In the genomic region with DNA sequence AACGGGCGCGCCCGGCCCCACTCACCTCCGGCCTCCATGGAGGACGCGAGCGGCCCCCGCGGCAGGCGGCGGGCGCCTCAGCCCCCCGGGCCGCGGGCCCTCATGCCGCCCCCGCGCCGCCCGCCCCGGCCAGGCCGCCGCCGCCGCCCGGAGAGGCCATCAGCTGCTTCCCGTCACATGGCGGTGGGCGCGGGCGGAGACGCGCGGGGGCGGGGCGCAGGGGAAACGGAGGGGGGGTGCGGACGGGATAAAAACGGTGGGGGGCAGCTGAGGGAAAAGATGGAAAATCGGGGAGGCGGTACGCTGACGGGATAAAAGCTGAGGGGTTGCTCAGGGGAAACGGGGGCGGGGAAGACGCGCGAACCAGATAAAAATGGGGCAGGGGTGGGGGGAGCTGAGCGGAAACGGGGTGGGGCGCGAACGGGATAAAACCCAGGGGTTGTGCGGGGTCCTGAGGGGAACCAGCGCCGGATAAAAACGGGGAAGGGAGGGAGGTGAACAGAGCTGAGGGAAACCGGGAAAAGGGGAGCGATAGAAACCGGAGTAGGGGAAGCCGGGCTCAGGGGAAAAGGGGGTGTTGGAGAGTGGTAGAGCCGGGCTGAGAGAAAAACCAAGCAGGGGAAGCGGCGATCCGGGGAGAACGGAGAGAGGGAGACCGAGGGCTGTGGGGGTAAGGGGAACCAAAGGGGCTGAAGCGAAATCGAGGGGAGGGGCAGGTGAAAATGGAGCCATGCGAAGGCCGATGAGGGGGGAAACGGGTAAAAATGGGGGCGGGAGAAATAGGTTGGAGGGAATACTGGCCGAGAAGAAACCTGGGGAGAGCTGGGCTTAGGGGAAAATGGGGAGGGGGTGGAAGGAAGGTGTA, we compare ENCODE assay signal across 1 cellular context.
TF ChIP-seq lines count a peak whose summit lies in the region.

A gene (minus strand): TSS at position 169 of the 865 bp plus-strand sequence. CDS start 131 bp downstream, at position 38.

TF ChIP-seq in HepG2, 621 proteins besides CTCF, POLR2A, EP300 and RAD21 (continued from another document and continues in another):
- TF ChIP-seq, protein P1, sequence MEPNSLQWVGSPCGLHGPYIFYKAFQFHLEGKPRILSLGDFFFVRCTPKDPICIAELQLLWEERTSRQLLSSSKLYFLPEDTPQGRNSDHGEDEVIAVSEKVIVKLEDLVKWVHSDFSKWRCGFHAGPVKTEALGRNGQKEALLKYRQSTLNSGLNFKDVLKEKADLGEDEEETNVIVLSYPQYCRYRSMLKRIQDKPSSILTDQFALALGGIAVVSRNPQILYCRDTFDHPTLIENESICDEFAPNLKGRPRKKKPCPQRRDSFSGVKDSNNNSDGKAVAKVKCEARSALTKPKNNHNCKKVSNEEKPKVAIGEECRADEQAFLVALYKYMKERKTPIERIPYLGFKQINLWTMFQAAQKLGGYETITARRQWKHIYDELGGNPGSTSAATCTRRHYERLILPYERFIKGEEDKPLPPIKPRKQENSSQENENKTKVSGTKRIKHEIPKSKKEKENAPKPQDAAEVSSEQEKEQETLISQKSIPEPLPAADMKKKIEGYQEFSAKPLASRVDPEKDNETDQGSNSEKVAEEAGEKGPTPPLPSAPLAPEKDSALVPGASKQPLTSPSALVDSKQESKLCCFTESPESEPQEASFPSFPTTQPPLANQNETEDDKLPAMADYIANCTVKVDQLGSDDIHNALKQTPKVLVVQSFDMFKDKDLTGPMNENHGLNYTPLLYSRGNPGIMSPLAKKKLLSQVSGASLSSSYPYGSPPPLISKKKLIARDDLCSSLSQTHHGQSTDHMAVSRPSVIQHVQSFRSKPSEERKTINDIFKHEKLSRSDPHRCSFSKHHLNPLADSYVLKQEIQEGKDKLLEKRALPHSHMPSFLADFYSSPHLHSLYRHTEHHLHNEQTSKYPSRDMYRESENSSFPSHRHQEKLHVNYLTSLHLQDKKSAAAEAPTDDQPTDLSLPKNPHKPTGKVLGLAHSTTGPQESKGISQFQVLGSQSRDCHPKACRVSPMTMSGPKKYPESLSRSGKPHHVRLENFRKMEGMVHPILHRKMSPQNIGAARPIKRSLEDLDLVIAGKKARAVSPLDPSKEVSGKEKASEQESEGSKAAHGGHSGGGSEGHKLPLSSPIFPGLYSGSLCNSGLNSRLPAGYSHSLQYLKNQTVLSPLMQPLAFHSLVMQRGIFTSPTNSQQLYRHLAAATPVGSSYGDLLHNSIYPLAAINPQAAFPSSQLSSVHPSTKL (CRISPR knock-in tag; IDR thresholded peaks at IDR 0.05) = no peak
- TF ChIP-seq NCOA5 (CRISPR knock-in tag; IDR thresholded peaks at IDR 0.05) (no peak), SRF (IDR thresholded peaks at IDR 0.05; ENCODE audit: low read depth, low read length) (no peak), NFKB2 (CRISPR knock-in tag; IDR thresholded peaks at IDR 0.05; ENCODE audit: borderline replicate concordance) (no peak), ZFYVE20 (CRISPR knock-in tag; IDR thresholded peaks at IDR 0.05; ENCODE audit: borderline replicate concordance, low read depth) (no peak), ZBTB21 (CRISPR knock-in tag; IDR thresholded peaks at IDR 0.05) (no peak), NFE2L2 (IDR thresholded peaks at IDR 0.05; ENCODE audit: low read length) (no peak), ZBTB7B (CRISPR knock-in tag; IDR thresholded peaks at IDR 0.05) (no peak), PHF20 (CRISPR knock-in tag; IDR thresholded peaks at IDR 0.05) (no peak), TRIM24 (CRISPR knock-in tag; IDR thresholded peaks at IDR 0.05) (no peak), CEBPG (CRISPR knock-in tag; IDR thresholded peaks at IDR 0.05) (no peak), MTA1 (CRISPR knock-in tag; IDR thresholded peaks at IDR 0.05; ENCODE audit: borderline replicate concordance) (no peak), PTBP1 (IDR thresholded peaks at IDR 0.05; ENCODE audit: low read depth, low read length, poor library complexity, severe bottlenecking) (no peak), ZKSCAN5 (CRISPR knock-in tag; IDR thresholded peaks at IDR 0.05) (no peak), ZNF543 (CRISPR knock-in tag; IDR thresholded peaks at IDR 0.05) (no peak), ZBTB20 (CRISPR knock-in tag; IDR thresholded peaks at IDR 0.05; ENCODE audit: borderline replicate concordance, low read depth) (no peak), ZNF598 (CRISPR knock-in tag; IDR thresholded peaks at IDR 0.05; ENCODE audit: borderline replicate concordance) (no peak), ARNTL (CRISPR knock-in tag; IDR thresholded peaks at IDR 0.05) (0 out of 2 replicates have a peak, but pooled peaks have one; percentile 26), KAT7 (CRISPR knock-in tag; IDR thresholded peaks at IDR 0.05; ENCODE audit: borderline replicate concordance) (0 out of 2 replicates have a peak, but pooled peaks have one; percentile 5), SP140L (CRISPR knock-in tag; IDR thresholded peaks at IDR 0.05; ENCODE audit: borderline replicate concordance) (no peak), ZNF350 (CRISPR knock-in tag; IDR thresholded peaks at IDR 0.05; ENCODE audit: borderline replicate concordance, low read depth) (no peak), ZKSCAN1 (IDR thresholded peaks at IDR 0.05; ENCODE audit: low read length) (no peak), GZF1 (CRISPR knock-in tag; IDR thresholded peaks at IDR 0.05) (no peak), ZNF367 (CRISPR knock-in tag; IDR thresholded peaks at IDR 0.05; ENCODE audit: borderline replicate concordance) (no peak), PHF8 (CRISPR knock-in tag; IDR thresholded peaks at IDR 0.05) (0 out of 2 replicates have a peak, but pooled peaks have one; percentile 19), TOPORS (CRISPR knock-in tag; IDR thresholded peaks at IDR 0.05) (no peak), REPIN1 (CRISPR knock-in tag; IDR thresholded peaks at IDR 0.05; ENCODE audit: borderline replicate concordance, low read depth) (no peak), HNF4A (CRISPR knock-in tag; IDR thresholded peaks at IDR 0.05) (no peak), ZFP82 (CRISPR knock-in tag; IDR thresholded peaks at IDR 0.05; ENCODE audit: borderline replicate concordance) (no peak), ZNF674 (CRISPR knock-in tag; IDR thresholded peaks at IDR 0.05; ENCODE audit: low read depth) (no peak), ATM (IDR thresholded peaks at IDR 0.05; ENCODE audit: borderline replicate concordance) (no peak), ZNF816 (CRISPR knock-in tag; IDR thresholded peaks at IDR 0.05; ENCODE audit: borderline replicate concordance) (no peak), HNRNPUL1 (IDR thresholded peaks at IDR 0.05; ENCODE audit: low read depth, low read length) (no peak), ZNF709 (CRISPR knock-in tag; IDR thresholded peaks at IDR 0.05) (no peak)
- TF ChIP-seq, protein P2, sequence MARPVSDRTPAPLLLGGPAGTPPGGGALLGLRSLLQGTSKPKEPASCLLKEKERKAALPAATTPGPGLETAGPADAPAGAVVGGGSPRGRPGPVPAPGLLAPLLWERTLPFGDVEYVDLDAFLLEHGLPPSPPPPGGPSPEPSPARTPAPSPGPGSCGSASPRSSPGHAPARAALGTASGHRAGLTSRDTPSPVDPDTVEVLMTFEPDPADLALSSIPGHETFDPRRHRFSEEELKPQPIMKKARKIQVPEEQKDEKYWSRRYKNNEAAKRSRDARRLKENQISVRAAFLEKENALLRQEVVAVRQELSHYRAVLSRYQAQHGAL (CRISPR knock-in tag; IDR thresholded peaks at IDR 0.05; ENCODE audit: not compliant biosample characterization) = no peak
- TF ChIP-seq, protein P3, sequence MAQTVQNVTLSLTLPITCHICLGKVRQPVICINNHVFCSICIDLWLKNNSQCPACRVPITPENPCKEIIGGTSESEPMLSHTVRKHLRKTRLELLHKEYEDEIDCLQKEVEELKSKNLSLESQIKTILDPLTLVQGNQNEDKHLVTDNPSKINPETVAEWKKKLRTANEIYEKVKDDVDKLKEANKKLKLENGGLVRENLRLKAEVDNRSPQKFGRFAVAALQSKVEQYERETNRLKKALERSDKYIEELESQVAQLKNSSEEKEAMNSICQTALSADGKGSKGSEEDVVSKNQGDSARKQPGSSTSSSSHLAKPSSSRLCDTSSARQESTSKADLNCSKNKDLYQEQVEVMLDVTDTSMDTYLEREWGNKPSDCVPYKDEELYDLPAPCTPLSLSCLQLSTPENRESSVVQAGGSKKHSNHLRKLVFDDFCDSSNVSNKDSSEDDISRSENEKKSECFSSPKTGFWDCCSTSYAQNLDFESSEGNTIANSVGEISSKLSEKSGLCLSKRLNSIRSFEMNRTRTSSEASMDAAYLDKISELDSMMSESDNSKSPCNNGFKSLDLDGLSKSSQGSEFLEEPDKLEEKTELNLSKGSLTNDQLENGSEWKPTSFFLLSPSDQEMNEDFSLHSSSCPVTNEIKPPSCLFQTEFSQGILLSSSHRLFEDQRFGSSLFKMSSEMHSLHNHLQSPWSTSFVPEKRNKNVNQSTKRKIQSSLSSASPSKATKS (CRISPR knock-in tag; IDR thresholded peaks at IDR 0.05) = no peak
- TF ChIP-seq, protein P4, sequence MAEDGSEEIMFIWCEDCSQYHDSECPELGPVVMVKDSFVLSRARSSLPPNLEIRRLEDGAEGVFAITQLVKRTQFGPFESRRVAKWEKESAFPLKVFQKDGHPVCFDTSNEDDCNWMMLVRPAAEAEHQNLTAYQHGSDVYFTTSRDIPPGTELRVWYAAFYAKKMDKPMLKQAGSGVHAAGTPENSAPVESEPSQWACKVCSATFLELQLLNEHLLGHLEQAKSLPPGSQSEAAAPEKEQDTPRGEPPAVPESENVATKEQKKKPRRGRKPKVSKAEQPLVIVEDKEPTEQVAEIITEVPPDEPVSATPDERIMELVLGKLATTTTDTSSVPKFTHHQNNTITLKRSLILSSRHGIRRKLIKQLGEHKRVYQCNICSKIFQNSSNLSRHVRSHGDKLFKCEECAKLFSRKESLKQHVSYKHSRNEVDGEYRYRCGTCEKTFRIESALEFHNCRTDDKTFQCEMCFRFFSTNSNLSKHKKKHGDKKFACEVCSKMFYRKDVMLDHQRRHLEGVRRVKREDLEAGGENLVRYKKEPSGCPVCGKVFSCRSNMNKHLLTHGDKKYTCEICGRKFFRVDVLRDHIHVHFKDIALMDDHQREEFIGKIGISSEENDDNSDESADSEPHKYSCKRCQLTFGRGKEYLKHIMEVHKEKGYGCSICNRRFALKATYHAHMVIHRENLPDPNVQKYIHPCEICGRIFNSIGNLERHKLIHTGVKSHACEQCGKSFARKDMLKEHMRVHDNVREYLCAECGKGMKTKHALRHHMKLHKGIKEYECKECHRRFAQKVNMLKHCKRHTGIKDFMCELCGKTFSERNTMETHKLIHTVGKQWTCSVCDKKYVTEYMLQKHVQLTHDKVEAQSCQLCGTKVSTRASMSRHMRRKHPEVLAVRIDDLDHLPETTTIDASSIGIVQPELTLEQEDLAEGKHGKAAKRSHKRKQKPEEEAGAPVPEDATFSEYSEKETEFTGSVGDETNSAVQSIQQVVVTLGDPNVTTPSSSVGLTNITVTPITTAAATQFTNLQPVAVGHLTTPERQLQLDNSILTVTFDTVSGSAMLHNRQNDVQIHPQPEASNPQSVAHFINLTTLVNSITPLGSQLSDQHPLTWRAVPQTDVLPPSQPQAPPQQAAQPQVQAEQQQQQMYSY (CRISPR knock-in tag; IDR thresholded peaks at IDR 0.05) = no peak
- TF ChIP-seq, protein P5, sequence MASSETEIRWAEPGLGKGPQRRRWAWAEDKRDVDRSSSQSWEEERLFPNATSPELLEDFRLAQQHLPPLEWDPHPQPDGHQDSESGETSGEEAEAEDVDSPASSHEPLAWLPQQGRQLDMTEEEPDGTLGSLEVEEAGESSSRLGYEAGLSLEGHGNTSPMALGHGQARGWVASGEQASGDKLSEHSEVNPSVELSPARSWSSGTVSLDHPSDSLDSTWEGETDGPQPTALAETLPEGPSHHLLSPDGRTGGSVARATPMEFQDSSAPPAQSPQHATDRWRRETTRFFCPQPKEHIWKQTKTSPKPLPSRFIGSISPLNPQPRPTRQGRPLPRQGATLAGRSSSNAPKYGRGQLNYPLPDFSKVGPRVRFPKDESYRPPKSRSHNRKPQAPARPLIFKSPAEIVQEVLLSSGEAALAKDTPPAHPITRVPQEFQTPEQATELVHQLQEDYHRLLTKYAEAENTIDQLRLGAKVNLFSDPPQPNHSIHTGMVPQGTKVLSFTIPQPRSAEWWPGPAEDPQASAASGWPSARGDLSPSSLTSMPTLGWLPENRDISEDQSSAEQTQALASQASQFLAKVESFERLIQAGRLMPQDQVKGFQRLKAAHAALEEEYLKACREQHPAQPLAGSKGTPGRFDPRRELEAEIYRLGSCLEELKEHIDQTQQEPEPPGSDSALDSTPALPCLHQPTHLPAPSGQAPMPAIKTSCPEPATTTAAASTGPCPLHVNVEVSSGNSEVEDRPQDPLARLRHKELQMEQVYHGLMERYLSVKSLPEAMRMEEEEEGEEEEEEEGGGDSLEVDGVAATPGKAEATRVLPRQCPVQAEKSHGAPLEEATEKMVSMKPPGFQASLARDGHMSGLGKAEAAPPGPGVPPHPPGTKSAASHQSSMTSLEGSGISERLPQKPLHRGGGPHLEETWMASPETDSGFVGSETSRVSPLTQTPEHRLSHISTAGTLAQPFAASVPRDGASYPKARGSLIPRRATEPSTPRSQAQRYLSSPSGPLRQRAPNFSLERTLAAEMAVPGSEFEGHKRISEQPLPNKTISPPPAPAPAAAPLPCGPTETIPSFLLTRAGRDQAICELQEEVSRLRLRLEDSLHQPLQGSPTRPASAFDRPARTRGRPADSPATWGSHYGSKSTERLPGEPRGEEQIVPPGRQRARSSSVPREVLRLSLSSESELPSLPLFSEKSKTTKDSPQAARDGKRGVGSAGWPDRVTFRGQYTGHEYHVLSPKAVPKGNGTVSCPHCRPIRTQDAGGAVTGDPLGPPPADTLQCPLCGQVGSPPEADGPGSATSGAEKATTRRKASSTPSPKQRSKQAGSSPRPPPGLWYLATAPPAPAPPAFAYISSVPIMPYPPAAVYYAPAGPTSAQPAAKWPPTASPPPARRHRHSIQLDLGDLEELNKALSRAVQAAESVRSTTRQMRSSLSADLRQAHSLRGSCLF (CRISPR knock-in tag; IDR thresholded peaks at IDR 0.05; ENCODE audit: borderline replicate concordance) = no peak
- TF ChIP-seq, protein P6, sequence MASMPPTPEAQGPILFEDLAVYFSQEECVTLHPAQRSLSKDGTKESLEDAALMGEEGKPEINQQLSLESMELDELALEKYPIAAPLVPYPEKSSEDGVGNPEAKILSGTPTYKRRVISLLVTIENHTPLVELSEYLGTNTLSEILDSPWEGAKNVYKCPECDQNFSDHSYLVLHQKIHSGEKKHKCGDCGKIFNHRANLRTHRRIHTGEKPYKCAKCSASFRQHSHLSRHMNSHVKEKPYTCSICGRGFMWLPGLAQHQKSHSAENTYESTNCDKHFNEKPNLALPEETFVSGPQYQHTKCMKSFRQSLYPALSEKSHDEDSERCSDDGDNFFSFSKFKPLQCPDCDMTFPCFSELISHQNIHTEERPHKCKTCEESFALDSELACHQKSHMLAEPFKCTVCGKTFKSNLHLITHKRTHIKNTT (CRISPR knock-in tag; IDR thresholded peaks at IDR 0.05) = no peak
